Comparison of ENCODE assay signal across 14 cellular contexts in the genomic region with DNA sequence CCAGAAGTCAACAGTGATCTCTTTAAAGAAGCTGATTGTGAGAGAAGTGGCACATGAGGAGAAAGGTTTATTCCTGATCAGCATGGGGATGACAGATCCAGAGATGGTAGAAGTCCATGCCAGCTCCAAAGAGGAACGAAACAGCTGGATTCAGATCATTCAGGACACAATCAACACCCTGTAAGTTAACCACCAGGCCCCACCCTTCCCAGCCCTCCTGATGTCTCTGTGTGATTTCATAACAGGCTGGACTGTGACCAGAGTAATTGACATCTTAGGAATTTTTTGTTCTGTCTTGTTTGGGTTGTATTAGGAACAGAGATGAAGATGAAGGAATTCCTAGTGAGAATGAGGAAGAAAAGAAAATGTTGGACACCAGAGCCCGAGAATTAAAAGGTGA.
DNase-seq lines count a peak whose midpoint lies in the region; ATAC-seq and TF ChIP-seq lines count a peak whose summit lies in the region.
"Had no signal": no experiment of that assay in that cellular context is flagged by ENCODE, and none has a peak within 500 bp of the region (broad histone marks: within the 10 kb centered on the region; RNA-seq: fewer than 3 reads in every experiment).

No MANE protein-coding gene starts in this region.

- H3K4me1 ChIP-seq in CD4-positive, CD25-positive, alpha-beta regulatory T cell (ENCODE audit: control insufficient read depth, insufficient read depth, low read length, poor library complexity, severe bottlenecking): peaks cover 15% of the 10 kb centered on the region
- H3K4me1 ChIP-seq in heart right ventricle: peaks cover 3 to 66% (median 53%) of the 10 kb centered on the region in 9 donors

- H3K9me3 ChIP-seq in CD4-positive, CD25-positive, alpha-beta regulatory T cell (ENCODE audit: control insufficient read depth in 2 of 2, low read length in 2 of 2): no peaks in the 10 kb centered on the region
- no peaks in the 10 kb centered on the region for H3K9me3 ChIP-seq in heart right ventricle

- no peak overlapping the region for H3K27ac ChIP-seq in CD4-positive, CD25-positive, alpha-beta regulatory T cell (ENCODE audit: insufficient read depth, low read length, poor library complexity, severe bottlenecking)
- peak overlapping the region; percentile 21 to 90 (median 72) for H3K27ac ChIP-seq in heart right ventricle
- H3K27ac ChIP-seq: BLaER1 treated with 17β-estradiol and CSF1 and Interleukin-3, amounts not matched to agents 10 nM and 100 nM; VCaP had no signal

- intact Hi-C loops in heart right ventricle (cut with DNase I) (loop anchor here in 2 of 10 donors (10.0 kb wide), 3 partner anchors 102 to 422 kb away; no protein-coding TSS in a partner anchor), sciatic nerve (cut with DNase I) (no loop called here)

- no peak overlapping the region for H3K4me3 Mint-ChIP-seq in CD4-positive, CD25-positive, alpha-beta regulatory T cell
- H3K4me3 Mint-ChIP-seq in activated naive CD8-positive, alpha-beta T cell treated with anti-CD3 and anti-CD28 coated beads, Interleukin-2, amount 50 U/mL, for 24 hours: no peak overlapping the region
- H3K4me3 Mint-ChIP-seq: mesothelial cell of epicardium had no signal

- peaks cover 95% of the 10 kb centered on the region for H3K36me3 ChIP-seq in CD4-positive, CD25-positive, alpha-beta regulatory T cell (ENCODE audit: control insufficient read depth, insufficient read depth, low read length)
- peaks cover 0 to 100% (median 68%) of the 10 kb centered on the region in 9 donors for H3K36me3 ChIP-seq in heart right ventricle

- no peak for TF ChIP-seq CTCF in heart right ventricle (IDR thresholded peaks at IDR 0.05)

- peaks cover 0 to 1% (median 0%) of the 10 kb centered on the region in 7 donors for H3K9me3 Mint-ChIP-seq in CD4-positive, CD25-positive, alpha-beta regulatory T cell
- no peaks in the 10 kb centered on the region for H3K9me3 Mint-ChIP-seq in activated naive CD8-positive, alpha-beta T cell treated with anti-CD3 and anti-CD28 coated beads, Interleukin-2, amount 50 U/mL, for 24 hours
- H3K9me3 Mint-ChIP-seq: mesothelial cell of epicardium had no signal

- no peak for ATAC-seq in CD4-positive, CD25-positive, alpha-beta regulatory T cell (ENCODE audit: low read depth in 2 of 2)
- ATAC-seq in activated naive CD8-positive, alpha-beta T cell treated with anti-CD3 and anti-CD28 coated beads, Interleukin-2, amount 50 U/mL, for 24 hours: no peak
- ATAC-seq in heart right ventricle: peak in 1 of 8 donors; percentile 28
- ATAC-seq in sciatic nerve: peak; percentile 83
- no peak for ATAC-seq in HG03432 (IDR thresholded peaks at IDR 0.05; ENCODE audit: unreplicated experiment)
- no peak for ATAC-seq in HG02852 (IDR thresholded peaks at IDR 0.05; ENCODE audit: unreplicated experiment)
- ATAC-seq: Panc1 had no signal

- no peak for DNase-seq in CD4-positive, CD25-positive, alpha-beta regulatory T cell
- DNase-seq in activated naive CD8-positive, alpha-beta T cell treated with anti-CD3 and anti-CD28 coated beads, Interleukin-2, amount 50 U/mL, for 24 hours: no peak
- DNase-seq in heart right ventricle (no peak), sciatic nerve (ENCODE audit: low spot score) (no peak), NCI-H146 treated with DMSO at 0.1 percent for 48 hours (lab: John Stamatoyannopoulos, UW; ENCODE audit: unreplicated experiment) (no peak), NCI-H2029 (lab: John Stamatoyannopoulos, UW) (no peak)
- DNase-seq: activated effector memory CD4-positive, alpha-beta T cell treated with anti-CD3 and anti-CD28 coated beads, Interleukin-2, amount 50 U/mL, for 16 hours; NCI-H2081 treated with DMSO at 0.1 percent for 48 hours had no signal

- 63 to 65% methylated on average over 2 of the region's 2 CpGs for WGBS in heart right ventricle, 2 donors

- peaks cover 49% of the 10 kb centered on the region for H3K36me3 Mint-ChIP-seq in CD4-positive, CD25-positive, alpha-beta regulatory T cell
- H3K36me3 Mint-ChIP-seq in activated naive CD8-positive, alpha-beta T cell treated with anti-CD3 and anti-CD28 coated beads, Interleukin-2, amount 50 U/mL, for 24 hours (ENCODE audit: low read depth): peaks cover 66% of the 10 kb centered on the region

- no peaks in the 10 kb centered on the region for H3K27me3 Mint-ChIP-seq in CD4-positive, CD25-positive, alpha-beta regulatory T cell
- no peaks in the 10 kb centered on the region for H3K27me3 Mint-ChIP-seq in activated naive CD8-positive, alpha-beta T cell treated with anti-CD3 and anti-CD28 coated beads, Interleukin-2, amount 50 U/mL, for 24 hours

- H3K27ac Mint-ChIP-seq in CD4-positive, CD25-positive, alpha-beta regulatory T cell: peak overlapping the region in 2 of 3 donors; percentile 59 to 79
- H3K27ac Mint-ChIP-seq in activated naive CD8-positive, alpha-beta T cell treated with anti-CD3 and anti-CD28 coated beads, Interleukin-2, amount 50 U/mL, for 24 hours: peak overlapping the region; percentile 28

- peaks cover 7 to 36% (median 34%) of the 10 kb centered on the region in 4 donors for H3K4me1 Mint-ChIP-seq in CD4-positive, CD25-positive, alpha-beta regulatory T cell
- peaks cover 51% of the 10 kb centered on the region for H3K4me1 Mint-ChIP-seq in activated naive CD8-positive, alpha-beta T cell treated with anti-CD3 and anti-CD28 coated beads, Interleukin-2, amount 50 U/mL, for 24 hours
- H3K4me1 Mint-ChIP-seq: mesothelial cell of epicardium had no signal

- H3K27me3 ChIP-seq in CD4-positive, CD25-positive, alpha-beta regulatory T cell (ENCODE audit: control insufficient read depth, insufficient read depth, low read length): no peaks in the 10 kb centered on the region
- H3K27me3 ChIP-seq in heart right ventricle: no peaks in the 10 kb centered on the region
- H3K27me3 ChIP-seq: BLaER1 treated with 17β-estradiol and CSF1 and Interleukin-3, amounts not matched to agents 10 nM and 100 nM had no signal

- H3K4me3 ChIP-seq in CD4-positive, CD25-positive, alpha-beta regulatory T cell (ENCODE audit: low read depth, low read length): no peak overlapping the region
- H3K4me3 ChIP-seq in heart right ventricle: no peak overlapping the region
- H3K4me3 ChIP-seq: BLaER1 treated with 17β-estradiol and CSF1 and Interleukin-3, amounts not matched to agents 10 nM and 100 nM had no signal
